In genomic region chrX:9708923-9709553, GRCh38 we compare ENCODE assay signal across 8 cellular contexts. TPM values are rescaled to one million over a fixed set of nuclear protein-coding genes. Genes with fewer than 3 reads are reported as not detected.
DNase-seq lines count a peak whose midpoint lies in the region; ATAC-seq and TF ChIP-seq lines count a peak whose summit lies in the region.

No MANE protein-coding gene starts in this region.

- ATAC-seq in GM21717 (IDR thresholded peaks at IDR 0.05; ENCODE audit: unreplicated experiment) (peak; percentile 81), gastroesophageal sphincter (peak; percentile 62)

- DNase-seq in DMS79 (lab: John Stamatoyannopoulos, UW): peak; percentile 21
- DNase-seq in SJSA1 (ENCODE audit: low read depth in 1 of 2, low spot score in 2 of 2): peak; percentile 44 to 60
- peak; percentile 62 for DNase-seq in activated gamma-delta T cell treated with anti-CD3 and anti-CD28 coated beads, Interleukin-2, amount 50 U/mL, for 16 hours (ENCODE audit: low read depth)
- DNase-seq in ovary: peak; percentile 61 to 86 (median 79)
- peak; percentile 75 for DNase-seq in transverse colon

- peaks cover 6% of the 10 kb centered on the region; the same call in 1 of the 2 replicates for H3K4me1 ChIP-seq in SJSA1 (replicated peaks)
- no peaks in the 10 kb centered on the region for H3K4me1 ChIP-seq in gastroesophageal sphincter
- H3K4me1 ChIP-seq in ovary (ENCODE audit: insufficient read depth): no peaks in the 10 kb centered on the region
- H3K4me1 ChIP-seq in transverse colon: peaks cover 0 to 4% (median 2%) of the 10 kb centered on the region in 4 donors

- H3K27me3 ChIP-seq in SJSA1 (replicated peaks) (no peaks in the 10 kb centered on the region), gastroesophageal sphincter (no peaks in the 10 kb centered on the region), ovary (no peaks in the 10 kb centered on the region), transverse colon (no peaks in the 10 kb centered on the region)

- in situ Hi-C loops in transverse colon (cut with MboI; ENCODE audit: low pct_ligation_motif_present in 1 of 4, low pct_unique_long_range_greater_than_20kb in 1 of 4, low sequenced_read_pairs in 3 of 4): loop anchor here in 3 of 4 donors (10.0 to 25.0 kb wide), 4 partner anchors 734 to 897 kb away; partner anchors contain the start of gene FAM9A (in 1 of the 3)

- TF ChIP-seq CTCF in LNCAP (IDR thresholded peaks at IDR 0.05) (peak; percentile 62), gastroesophageal sphincter (IDR thresholded peaks at IDR 0.05) (peak; percentile 64 to 84 (median 69)), ovary (IDR thresholded peaks at IDR 0.05) (peak; percentile 52 to 66 (median 60)), transverse colon (IDR thresholded peaks at IDR 0.05) (peak; percentile 72 to 87 (median 73))

- TF ChIP-seq EP300 in gastroesophageal sphincter (IDR thresholded peaks at IDR 0.05): no peak
- no peak for TF ChIP-seq EP300 in ovary (IDR thresholded peaks at IDR 0.05)
- TF ChIP-seq EP300 in transverse colon (IDR thresholded peaks at IDR 0.05; ENCODE audit: low read depth): no peak

- intact Hi-C loops in ovary (cut with DNase I): no loop called here
- intact Hi-C loops in transverse colon (cut with DNase I; ENCODE audit: low total_unique reads): no loop called here

- H3K27ac ChIP-seq in SJSA1 (no peak overlapping the region), gastroesophageal sphincter (no peak overlapping the region), ovary (no peak overlapping the region), transverse colon (no peak overlapping the region)

- H3K36me3 ChIP-seq in SJSA1 (peaks cover 7% of the 10 kb centered on the region), gastroesophageal sphincter (peaks cover 0 to 63% of the 10 kb centered on the region in 2 donors), ovary (no peaks in the 10 kb centered on the region), transverse colon (no peaks in the 10 kb centered on the region)

- no peak overlapping the region for H3K4me3 ChIP-seq in SJSA1
- no peak overlapping the region for H3K4me3 ChIP-seq in gastroesophageal sphincter
- H3K4me3 ChIP-seq in ovary: no peak overlapping the region
- H3K4me3 ChIP-seq in transverse colon: no peak overlapping the region

- WGBS in gastroesophageal sphincter (ENCODE audit: low coverage in 1 of 2), 2 donors: 36 to 86% methylated on average over 1 to 10 of the region's 17 CpGs
- 23 to 28% (median 27%) methylated on average over 17 of the region's 17 CpGs for WGBS in ovary, 3 donors
- 8 to 26% methylated on average over 2 to 17 of the region's 17 CpGs for WGBS in transverse colon (ENCODE audit: low coverage in 1 of 2), 2 donors

- no peaks in the 10 kb centered on the region for H3K9me3 ChIP-seq in SJSA1 (replicated peaks)
- no peaks in the 10 kb centered on the region for H3K9me3 ChIP-seq in gastroesophageal sphincter
- no peaks in the 10 kb centered on the region for H3K9me3 ChIP-seq in ovary
- no peaks in the 10 kb centered on the region for H3K9me3 ChIP-seq in transverse colon

- TF ChIP-seq POLR2A in gastroesophageal sphincter (IDR thresholded peaks at IDR 0.05) (no peak), ovary (IDR thresholded peaks at IDR 0.05) (no peak), transverse colon (IDR thresholded peaks at IDR 0.05) (no peak)

RNA-seq across cellular contexts. Expression of gene GPR143, which starts 56.6 kb away (rescaled TPM):
- not detected in 2 replicates for total RNA-seq in SJSA1 (2014; rRNA removed; shearing (Covaris generic))
- not detected for total RNA-seq in gastroesophageal sphincter
- 1 to 10 TPM; 1.4 to 4.7 (median 3.4) TPM for total RNA-seq in ovary
- 1 to 10 TPM; 3.5 to 4.2 TPM for polyA plus RNA-seq in ovary
- total RNA-seq in transverse colon: 1 to 10 TPM in 2 of 4 donors, not detected in 2; 1.1 to 1.6 TPM

Comparison
In these comparisons a context has a peak if more than half of its experiments do, and no peak if none do; other contexts are left out.
1. DNase-seq: peak in every context shown above with its lines; median percentile 79 in ovary; 75 in transverse colon; 62 in activated gamma-delta T cell treated with anti-CD3 and anti-CD28 coated beads, Interleukin-2, amount 50 U/mL, for 16 hours; 52 in SJSA1; 21 in DMS79.